In the genomic region with DNA sequence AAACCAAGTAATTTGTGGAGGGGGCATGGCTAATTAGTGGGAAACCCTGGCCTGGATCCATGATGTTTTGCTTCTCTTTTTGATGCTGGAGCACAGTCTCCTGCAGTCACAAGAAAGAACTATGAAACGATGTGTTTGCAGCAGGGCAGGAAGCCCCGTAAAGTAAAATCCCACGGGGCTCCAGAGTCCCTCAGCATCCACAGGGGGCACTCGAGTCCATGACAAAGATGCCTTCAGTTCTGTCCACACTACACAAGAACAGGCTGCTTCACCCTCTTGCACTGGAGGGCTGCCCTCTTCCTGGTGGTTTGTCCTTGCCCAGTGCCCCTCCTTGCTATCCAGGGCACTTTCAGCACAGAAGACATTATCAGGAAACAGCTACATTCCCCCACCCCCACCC, we compare ENCODE assay signal across 7 cellular contexts.
DNase-seq lines count a peak whose midpoint lies in the region; ATAC-seq and TF ChIP-seq lines count a peak whose summit lies in the region.
"Not testable (repeated sequence)": the region's sequence is repeated elsewhere in the genome, so short reads cannot be mapped to it uniquely, and the experiment has no call there.

No MANE protein-coding gene starts in this region.

- not testable (repeated sequence) for ATAC-seq in body of pancreas
- ATAC-seq in left lung: peak; percentile 32

- not testable (repeated sequence) for H3K27ac ChIP-seq in body of pancreas, left lung

- H3K4me1 ChIP-seq in body of pancreas, left lung: not testable (repeated sequence)

- H3K36me3 ChIP-seq in body of pancreas (replicated peaks in 1 of 2; ENCODE audit: insufficient read depth in 1 of 2, low read depth in 2 of 2); left lung: not testable (repeated sequence)

- peak in 4 of 7 experiments; percentile 11 to 41 (median 30) for TF ChIP-seq CTCF in body of pancreas (IDR thresholded peaks at IDR 0.05)
- TF ChIP-seq CTCF in left lung (IDR thresholded peaks at IDR 0.05): not testable (repeated sequence)

- not testable (repeated sequence) for H3K27me3 ChIP-seq in body of pancreas, left lung

- intact Hi-C loops in body of pancreas (cut with DNase I); left lung (cut with DNase I): not testable (repeated sequence)

- not testable (repeated sequence) for H3K9me3 ChIP-seq in body of pancreas, left lung

- WGBS in body of pancreas, 2 donors: 33 to 54% methylated on average over 4 of the region's 4 CpGs

- TF ChIP-seq POLR2A in body of pancreas (IDR thresholded peaks at IDR 0.05): not testable (repeated sequence)

- DNase-seq in DMS 273 (lab: John Stamatoyannopoulos, UW; ENCODE audit: unreplicated experiment): peak; percentile 0
- peak; percentile 0 for DNase-seq in Jurkat, Clone E6-1 (ENCODE audit: low read depth, low spot score)
- peak; percentile 10 for DNase-seq in NCI-H748 (lab: John Stamatoyannopoulos, UW; ENCODE audit: unreplicated experiment)
- DNase-seq in RPMI8226: peak; percentile 2
- peak; percentile 48 for DNase-seq in UCSD-AML1 (lab: John Stamatoyannopoulos, UW; ENCODE audit: unreplicated experiment)
- peak in 3 of 4 donors; percentile 3 to 24 (median 14) for DNase-seq in body of pancreas
- DNase-seq in left lung: not testable (repeated sequence)

- H3K4me3 ChIP-seq in Jurkat, Clone E6-1 (ENCODE audit: low read length); body of pancreas; left lung: not testable (repeated sequence)
